ENCODE assay signal across 8 cellular contexts in genomic region chr1:83405789-83406188, GRCh38.
A peak's percentile ranks its signal among the peaks of the same experiment; 100 is the strongest.
DNase-seq lines count a peak whose midpoint lies in the region; ATAC-seq and TF ChIP-seq lines count a peak whose summit lies in the region.
"Not testable (repeated sequence)": the region's sequence is repeated elsewhere in the genome, so short reads cannot be mapped to it uniquely, and the experiment has no call there.

No MANE protein-coding gene starts in this region.

- not testable (repeated sequence) for H3K9me3 Mint-ChIP-seq in activated CD4-positive, alpha-beta T cell treated with anti-CD3 and anti-CD28 coated beads, Interleukin-2, amount 10 ng/mL, durations not matched to agents 7 days and 5 days

- not testable (repeated sequence) for H3K4me3 Mint-ChIP-seq in activated CD4-positive, alpha-beta T cell treated with anti-CD3 and anti-CD28 coated beads, Interleukin-2, amount 10 ng/mL, durations not matched to agents 7 days and 5 days

- peak overlapping the region; percentile 83 for H3K27ac Mint-ChIP-seq in activated CD4-positive, alpha-beta T cell treated with anti-CD3 and anti-CD28 coated beads, Interleukin-2, amount 10 ng/mL, durations not matched to agents 7 days and 5 days

- H3K36me3 Mint-ChIP-seq in activated CD4-positive, alpha-beta T cell treated with anti-CD3 and anti-CD28 coated beads, Interleukin-2, amount 10 ng/mL, durations not matched to agents 7 days and 5 days (ENCODE audit: low read depth), result not testable (repeated sequence)

- ATAC-seq in GM18505 (IDR thresholded peaks at IDR 0.05; ENCODE audit: unreplicated experiment) (peak; percentile 48), GM18909 (IDR thresholded peaks at IDR 0.05; ENCODE audit: poor library complexity, unreplicated experiment) (peak; percentile 72), GM19452 (IDR thresholded peaks at IDR 0.05; ENCODE audit: unreplicated experiment) (peak; percentile 53), GM21529 (IDR thresholded peaks at IDR 0.05; ENCODE audit: unreplicated experiment) (peak; percentile 60), HG02798 (IDR thresholded peaks at IDR 0.05; ENCODE audit: poor library complexity, unreplicated experiment) (peak; percentile 71), HG03097 (IDR thresholded peaks at IDR 0.05; ENCODE audit: low FRiP score, unreplicated experiment) (peak; percentile 73), HG03439 (IDR thresholded peaks at IDR 0.05; ENCODE audit: unreplicated experiment) (peak; percentile 54)

- peaks cover 14% of the 10 kb centered on the region for H3K4me1 Mint-ChIP-seq in activated CD4-positive, alpha-beta T cell treated with anti-CD3 and anti-CD28 coated beads, Interleukin-2, amount 10 ng/mL, durations not matched to agents 7 days and 5 days

- CTCF ChIA-PET in activated CD4-positive, alpha-beta T cell treated with anti-CD3 and anti-CD28 coated beads, Interleukin-2, amount 10 ng/mL, durations not matched to agents 7 days and 5 days (lab: Charles Lee), result not testable (repeated sequence)

- H3K27me3 Mint-ChIP-seq in activated CD4-positive, alpha-beta T cell treated with anti-CD3 and anti-CD28 coated beads, Interleukin-2, amount 10 ng/mL, durations not matched to agents 7 days and 5 days, result not testable (repeated sequence)

- TF ChIP-seq POLR2A in GM18505 (IDR thresholded peaks at IDR 0.05; ENCODE audit: borderline replicate concordance, extremely low read depth, insufficient read depth, insufficient read length), result not testable (repeated sequence)

- not testable (repeated sequence) for DNase-seq in activated CD4-positive, alpha-beta T cell treated with anti-CD3 and anti-CD28 coated beads, Interleukin-2, amount 10 ng/mL, durations not matched to agents 7 days and 5 days

- POLR2A ChIA-PET in activated CD4-positive, alpha-beta T cell treated with anti-CD3 and anti-CD28 coated beads, Interleukin-2, amount 10 ng/mL, durations not matched to agents 7 days and 5 days (lab: Charles Lee), result not testable (repeated sequence)
